Comparison of ENCODE assay signal across 12 cellular contexts in the genomic region with DNA sequence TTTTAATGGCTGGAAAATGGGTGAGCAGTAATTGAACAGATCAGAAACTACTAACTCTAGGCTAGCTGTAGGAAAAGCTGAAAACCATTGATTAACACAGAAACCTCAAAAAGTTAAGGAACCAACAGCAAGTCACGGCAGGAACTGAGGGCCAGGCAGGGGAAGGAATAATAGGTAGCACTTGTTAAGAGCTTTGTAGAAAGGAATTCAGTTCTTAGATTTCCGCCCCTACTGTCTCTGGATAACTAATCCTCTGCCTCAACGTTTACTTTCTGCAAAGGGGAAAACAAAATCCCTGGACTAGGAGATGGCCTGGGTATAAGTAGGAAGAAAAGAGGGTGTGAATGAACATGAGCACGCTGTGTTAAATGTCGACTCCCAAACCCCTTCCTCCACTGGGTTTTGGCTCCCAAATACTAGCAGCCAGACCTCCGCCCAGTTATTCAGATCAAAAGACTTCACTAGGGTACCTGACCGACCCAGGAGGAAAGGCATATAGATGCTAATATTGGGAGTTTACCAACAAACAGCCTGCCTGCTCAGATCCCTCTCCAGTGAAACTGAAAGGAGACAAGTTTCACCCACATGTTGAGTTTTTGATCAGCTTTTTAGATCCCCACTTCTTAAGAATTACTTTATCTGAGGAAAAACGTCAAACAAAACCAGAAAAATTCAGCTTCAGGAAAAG. TPM values are rescaled to one million over a fixed set of nuclear protein-coding genes. Genes with fewer than 3 reads are reported as not detected.
A peak's percentile ranks its signal among the peaks of the same experiment; 100 is the strongest.
DNase-seq lines count a peak whose midpoint lies in the region; ATAC-seq, FAIRE-seq and TF ChIP-seq lines count a peak whose summit lies in the region.
"Had no signal": no experiment of that assay in that cellular context is flagged by ENCODE, and none has a peak within 500 bp of the region (broad histone marks: within the 10 kb centered on the region; RNA-seq: fewer than 3 reads in every experiment).

No MANE protein-coding gene starts in this region.

- POLR2A ChIA-PET in GM12878 (lab: Charles Lee), result interaction anchor here (1.1 to 1.6 kb wide), 4 partner anchors 9 to 18 kb away, joined by 4 to 8 read pairs (median 5); a partner anchor contains a TSS

- no peaks in the 10 kb centered on the region for H3K27me3 ChIP-seq in GM12878 (replicated peaks in 1 of 2; ENCODE audit: control insufficient read depth in 2 of 2, insufficient read depth in 2 of 2, low read length in 1 of 2)

- no peak for TF ChIP-seq POLR2A in GM12878 (IDR thresholded peaks at IDR 0.05; ENCODE audit: low read depth, low read length)

- 0 out of 4 replicates have a peak, but pooled peaks cover 0 to 2% of the 10 kb centered on the region in 2 experiments for H3K36me3 ChIP-seq in GM12878 (ENCODE audit: control insufficient read depth in 2 of 2, insufficient read depth in 2 of 2, low read length in 1 of 2)

- H3K36me3 Mint-ChIP-seq in activated naive CD4-positive, alpha-beta T cell treated with anti-CD3 and anti-CD28 coated beads for 36 hours (ENCODE audit: low read depth), result peaks cover 10% of the 10 kb centered on the region
- peaks cover 16 to 40% of the 10 kb centered on the region in 2 donors for H3K36me3 Mint-ChIP-seq in stimulated activated naive B cell treated with anti-CD40 and anti-IgM and Interleukin-4, amounts not matched to agents 10 μg/mL and 1 μg/mL and 100 μg/mL, for 72 hours

- no peak for FAIRE-seq in GM12878 (lab: Jason Lieb, UNC)
- FAIRE-seq: frontal cortex had no signal

- H3K27ac Mint-ChIP-seq in activated naive CD4-positive, alpha-beta T cell treated with anti-CD3 and anti-CD28 coated beads for 36 hours, result peak overlapping the region; percentile 20
- no peak overlapping the region for H3K27ac Mint-ChIP-seq in stimulated activated naive B cell treated with anti-CD40 and anti-IgM and Interleukin-4, amounts not matched to agents 10 μg/mL and 1 μg/mL and 100 μg/mL, for 72 hours

- peaks cover 10% of the 10 kb centered on the region for H3K4me1 ChIP-seq in GM12878 (ENCODE audit: control insufficient read depth, insufficient read depth, low read length)

- H3K4me3 ChIP-seq in GM12878, result 0 out of 2 replicates have a peak overlapping the region, but pooled peaks have one; percentile 7

- no peaks in the 10 kb centered on the region for H3K9me3 ChIP-seq in GM12878 (replicated peaks; ENCODE audit: control insufficient read depth, insufficient read depth, low read length)

- peaks cover 97% of the 10 kb centered on the region for H3K79me2 ChIP-seq in GM12878 (ENCODE audit: control insufficient read depth, insufficient read depth, low read length)

- BruUV-seq in GM12878 (replicated peaks; lab: Mats Ljungman, UMichigan), result no TSS peak

- no peaks in the 10 kb centered on the region for H3K27me3 Mint-ChIP-seq in activated naive CD4-positive, alpha-beta T cell treated with anti-CD3 and anti-CD28 coated beads for 36 hours (ENCODE audit: low read depth)
- no peaks in the 10 kb centered on the region for H3K27me3 Mint-ChIP-seq in stimulated activated naive B cell treated with anti-CD40 and anti-IgM and Interleukin-4, amounts not matched to agents 10 μg/mL and 1 μg/mL and 100 μg/mL, for 72 hours

- CTCF ChIA-PET in activated naive CD4-positive, alpha-beta T cell treated with anti-CD3 and anti-CD28 coated beads for 36 hours (lab: Charles Lee), result interaction anchor here (0.9 kb wide), 1 partner anchor 14 kb away, joined by 5 read pairs; no protein-coding TSS in a partner anchor
- CTCF ChIA-PET in GM12878 (lab: Yijun Ruan, JAX), result interaction anchor here (0.8 to 1.1 kb wide), 3 partner anchors 19 to 67 kb away, joined by 3 to 4 read pairs (median 3); no protein-coding TSS in a partner anchor

- H3K4me1 Mint-ChIP-seq in activated naive CD4-positive, alpha-beta T cell treated with anti-CD3 and anti-CD28 coated beads for 36 hours (ENCODE audit: low read depth), result peaks cover 82% of the 10 kb centered on the region
- H3K4me1 Mint-ChIP-seq in stimulated activated naive B cell treated with anti-CD40 and anti-IgM and Interleukin-4, amounts not matched to agents 10 μg/mL and 1 μg/mL and 100 μg/mL, for 72 hours, result peaks cover 30 to 50% of the 10 kb centered on the region in 2 donors

- no peaks in the 10 kb centered on the region for H3K9me3 Mint-ChIP-seq in activated naive CD4-positive, alpha-beta T cell treated with anti-CD3 and anti-CD28 coated beads for 36 hours
- H3K9me3 Mint-ChIP-seq in stimulated activated naive B cell treated with anti-CD40 and anti-IgM and Interleukin-4, amounts not matched to agents 10 μg/mL and 1 μg/mL and 100 μg/mL, for 72 hours, result no peaks in the 10 kb centered on the region

- H4K20me1 ChIP-seq in GM12878 (ENCODE audit: control insufficient read depth, insufficient read depth), result peaks cover 4% of the 10 kb centered on the region

- SMC1A ChIA-PET in GM12878 (lab: Charles Lee; ENCODE audit: uncharacterized antibody, unreplicated experiment), result interaction anchor here (0.6 to 1.7 kb wide), 7 partner anchors 9 to 70 kb away, joined by 3 to 7 read pairs (median 3); no protein-coding TSS in a partner anchor

- peak; percentile 57 for ATAC-seq in HG03095 (IDR thresholded peaks at IDR 0.05; ENCODE audit: unreplicated experiment)
- ATAC-seq in GM12878, result peak; percentile 83
- peak in 1 of 2 donors; percentile 46 for ATAC-seq in stimulated activated naive B cell treated with anti-CD40 and anti-IgM and Interleukin-4, amounts not matched to agents 10 μg/mL and 1 μg/mL and 100 μg/mL, for 72 hours (replicated peaks)
- no peak for ATAC-seq in GM21423 (IDR thresholded peaks at IDR 0.05; ENCODE audit: unreplicated experiment)

- no peak for DNase-seq in activated naive CD4-positive, alpha-beta T cell treated with anti-CD3 and anti-CD28 coated beads for 36 hours
- no peak for DNase-seq in activated naive CD4-positive, alpha-beta T cell treated with anti-CD3 and anti-CD28 coated beads, Interleukin-2, amount 50 U/mL, for 16 hours
- DNase-seq in GM12878 (ENCODE audit: low read depth, low spot score) (no peak), NCI-H226 (no peak)
- DNase-seq in stimulated activated naive B cell treated with anti-CD40 and anti-IgM and Interleukin-4, amounts not matched to agents 10 μg/mL and 1 μg/mL and 100 μg/mL, for 72 hours, result no peak
- DNase-seq in activated CD4-positive, CD25-positive, alpha-beta regulatory T cell treated with anti-CD3 and anti-CD28 coated beads, Interleukin-2, amount 50 U/mL, for 72 hours, result no peak
- DNase-seq: Kasumi-1, midbrain, Right ventricle myocardium superior had no signal

- no peak overlapping the region for H3K4me3 Mint-ChIP-seq in activated naive CD4-positive, alpha-beta T cell treated with anti-CD3 and anti-CD28 coated beads for 36 hours
- H3K4me3 Mint-ChIP-seq in stimulated activated naive B cell treated with anti-CD40 and anti-IgM and Interleukin-4, amounts not matched to agents 10 μg/mL and 1 μg/mL and 100 μg/mL, for 72 hours, result peak overlapping the region; percentile 25 to 35

- in situ Hi-C loops in GM12878 (cut with MboI), result no loop called here

- RAD21 ChIA-PET in GM12878 (lab: Charles Lee; ENCODE audit: unreplicated experiment), result interaction anchor here (1.0 to 1.7 kb wide), 4 partner anchors 10 to 24 kb away, joined by 3 to 6 read pairs (median 4); no protein-coding TSS in a partner anchor

- no peak for TF ChIP-seq RAD21 in GM12878 (IDR thresholded peaks at IDR 0.05; ENCODE audit: insufficient read depth, low read depth, low read length)

- WGBS in GM12878 (ENCODE audit: insufficient coverage, insufficient replicate concordance, low lambda C conversion rate, missing lambda C conversion rate), result 66% methylated on average over 8 of the region's 8 CpGs

- no peak overlapping the region for H2AFZ ChIP-seq in GM12878 (ENCODE audit: control insufficient read depth, low read depth, low read length)

- H3K4me2 ChIP-seq in GM12878 (ENCODE audit: control insufficient read depth, insufficient read depth), result peak overlapping the region; percentile 23

- TF ChIP-seq EP300 in GM12878 (IDR thresholded peaks at IDR 0.05; ENCODE audit: borderline replicate concordance in 1 of 2, control insufficient read depth in 1 of 2, low read depth in 2 of 2, low read length in 2 of 2), result no peak

- H3K9ac ChIP-seq in GM12878 (ENCODE audit: control insufficient read depth, insufficient read depth, low read length), result no peak overlapping the region

- peak overlapping the region; percentile 14; the same call in 1 of the 2 replicates for H3K27ac ChIP-seq in GM12878 (ENCODE audit: control insufficient read depth, insufficient read depth)

- intact Hi-C loops in activated naive CD4-positive, alpha-beta T cell treated with anti-CD3 and anti-CD28 coated beads for 36 hours (cut with micrococcal nuclease), result no loop called here
- intact Hi-C loops in GM12878 (cut with micrococcal nuclease; ENCODE audit: unreplicated experiment), result no loop called here

- TF ChIP-seq CTCF in GM12878 (IDR thresholded peaks at IDR 0.05 in 2 of 3, conservative IDR thresholded peaks at IDR 0.05 in 1 of 3; ENCODE audit: control insufficient read depth in 2 of 3, extremely low read depth in 1 of 3, insufficient read depth in 1 of 3, low read depth in 3 of 3, low read length in 3 of 3), result no peak

TF ChIP-seq in GM12878, 131 proteins besides CTCF, POLR2A, EP300 and RAD21 (continues in another document):
- TF ChIP-seq EZH2 (IDR thresholded peaks at IDR 0.05; ENCODE audit: borderline replicate concordance, control insufficient read depth, low read depth, low read length) (no peak), EED (IDR thresholded peaks at IDR 0.05; ENCODE audit: low read depth) (0 out of 2 replicates have a peak, but pooled peaks have one; percentile 29), MEF2A (IDR thresholded peaks at IDR 0.05; ENCODE audit: insufficient read depth, low read depth, low read length) (no peak), SPI1 (IDR thresholded peaks at IDR 0.05; ENCODE audit: borderline replicate concordance, insufficient read depth, low read depth, low read length) (no peak)

RNA-seq across cellular contexts. Expression of a gene that starts 12.4 kb away (rescaled TPM):
- 100 to 1,000 TPM; 106 to 116 TPM for total RNA-seq in activated naive CD4-positive, alpha-beta T cell treated with anti-CD3 and anti-CD28 coated beads for 36 hours
- 145 and 153 TPM in 2 replicates for total RNA-seq in GM12878 (2013; cell fraction: nucleolus; rRNA removed)
- total RNA-seq in GM12878 (2014; rRNA removed) (46.4 and 60.1 TPM in 2 replicates), GM12878 (2014; rRNA removed; fragmentation: Illumina TruSeq; extraction: Trizol) (85.8 and 92.3 TPM in 2 replicates), GM12878 (2021) (99.2 and 103 TPM in 2 replicates)
- polyA plus RNA-seq in GM12878 (2011; ENCODE audit: low read depth), result 59.8 TPM
- polyA plus RNA-seq in GM12878 (2011; rRNA removed) (111 and 133 TPM in 2 replicates), GM12878 (2014; fragmentation: Illumina TruSeq; extraction: Trizol) (93.1 and 106 TPM in 2 replicates), GM12878 (2014; fragmentation: Nextera tagmentation; extraction: Ambion mirVana) (10 to 100 TPM; 28.8 to 29.5 TPM), GM12878 (2014; rRNA removed) (42.8 and 51.2 TPM in 2 replicates), GM12878 (2016; fragmentation: Nextera tagmentation; extraction: Ambion mirVana) (10 to 100 TPM; 63.1 to 68.4 TPM)
- polyA plus RNA-seq in GM12878 (2011; cell fraction: cytosol; rRNA removed), result 61.8 and 102 TPM in 2 replicates
- 44.1 and 47.5 TPM in 2 replicates for polyA plus RNA-seq in GM12878 (2011; cell fraction: nucleus; rRNA removed)
- polyA plus RNA-seq in GM12878 (2012), result 69.3 and 85.8 TPM in 2 replicates
- polyA minus RNA-seq in GM12878 (2011; rRNA and poly(A)+ RNA removed), result 108 and 197 TPM in 2 replicates
- polyA minus RNA-seq in GM12878 (2011; cell fraction: cytosol; rRNA and poly(A)+ RNA removed), result 49.2 and 60.1 TPM in 2 replicates
- polyA minus RNA-seq in GM12878 (2011; cell fraction: nucleus; rRNA and poly(A)+ RNA removed), result 28.9 and 48.3 TPM in 2 replicates
